In the genomic region with DNA sequence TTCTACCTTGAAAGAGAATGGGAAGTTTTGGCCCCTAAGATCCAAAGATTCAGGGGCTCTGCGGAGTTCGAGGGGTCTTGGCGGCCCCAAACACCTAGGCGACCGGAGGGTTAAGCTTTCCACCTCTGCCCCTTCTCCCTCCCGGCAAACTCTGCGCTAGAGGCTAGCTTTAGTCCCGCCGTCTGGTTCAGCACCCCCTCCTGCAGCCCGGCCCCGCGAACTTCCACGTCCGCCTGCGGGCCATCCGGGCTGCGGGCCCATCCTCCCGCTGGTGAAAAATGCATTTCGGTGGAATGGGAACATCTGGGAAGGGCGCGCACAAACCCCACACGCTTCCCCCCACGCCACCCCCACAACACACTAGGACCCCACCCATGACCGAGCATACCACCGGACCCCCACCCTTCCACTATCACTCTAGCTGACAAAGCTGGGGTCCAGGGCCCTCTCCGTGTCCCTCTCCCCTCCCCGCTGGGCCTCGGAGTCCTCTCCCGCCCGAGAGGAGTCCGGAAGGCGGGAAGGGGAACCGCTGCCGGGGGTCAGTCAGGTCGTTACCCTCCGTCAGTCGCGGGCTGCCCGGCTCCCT, we compare ENCODE assay signal across 8 cellular contexts. TPM values are rescaled to one million over a fixed set of nuclear protein-coding genes. Genes with fewer than 3 reads are reported as not detected.
DNase-seq lines count a peak whose midpoint lies in the region; ATAC-seq and TF ChIP-seq lines count a peak whose summit lies in the region.

No MANE protein-coding gene starts in this region.

- no peaks in the 10 kb centered on the region for H3K79me2 ChIP-seq in mesendoderm (ENCODE audit: control insufficient read depth, insufficient read depth, low read length)

- H3K4me2 ChIP-seq in mesendoderm (ENCODE audit: low read length) = peak overlapping the region; percentile 78

- ATAC-seq in HG02840 (IDR thresholded peaks at IDR 0.05; ENCODE audit: low FRiP score, unreplicated experiment) = no peak

- peak overlapping the region; percentile 81 for H3K4me3 Mint-ChIP-seq in Calu3 (ENCODE audit: low read depth, unreplicated experiment)

- H2AK5ac ChIP-seq in mesendoderm (ENCODE audit: low read length) = no peak overlapping the region

- no peak for TF ChIP-seq CTCF in Calu3 (IDR thresholded peaks at IDR 0.05; ENCODE audit: unreplicated experiment)
- TF ChIP-seq CTCF in brain microvascular endothelial cell (IDR thresholded peaks at IDR 0.05; ENCODE audit: low read depth, low read length, missing control alignments) = no peak

- BruUV-seq in Calu3 (replicated peaks; lab: Mats Ljungman, UMichigan) = no TSS peak

- H3K18ac ChIP-seq in mesendoderm (ENCODE audit: low read length) = peak overlapping the region; percentile 8

- peaks cover 21% of the 10 kb centered on the region for H3K27me3 Mint-ChIP-seq in Calu3 (ENCODE audit: unreplicated experiment)

- in situ Hi-C loops in KBM-7 (cut with MboI; ENCODE audit: low pct_unique_long_range_greater_than_20kb, low sequenced_read_pairs) = no loop called here
- in situ Hi-C loops in brain microvascular endothelial cell (cut with HindIII; ENCODE audit: low pct_ligation_motif_present, low sequenced_read_pairs) = no loop called here

- no CpG with 5 or more reads among the region's 39 CpGs for WGBS in mesendoderm (ENCODE audit: extremely low coverage, insufficient coverage, low lambda C conversion rate)

- H3K4me1 ChIP-seq in mesendoderm (ENCODE audit: control insufficient read depth, low read depth, low read length) = peaks cover 2% of the 10 kb centered on the region

- no peak overlapping the region for H3K27ac ChIP-seq in brain microvascular endothelial cell
- H3K27ac ChIP-seq in mesendoderm (ENCODE audit: low read depth, low read length) = no peak overlapping the region

- no peak overlapping the region for H3K4ac ChIP-seq in mesendoderm (ENCODE audit: low read depth, low read length)

- H3K9ac ChIP-seq in mesendoderm (ENCODE audit: low read length) = peak overlapping the region; percentile 67

- peak overlapping the region; percentile 45 for H3K4me3 ChIP-seq in brain microvascular endothelial cell (ENCODE audit: low read depth, low read length)
- H3K4me3 ChIP-seq in mesendoderm (ENCODE audit: low read length) = peak overlapping the region; percentile 35

- no peak overlapping the region for H4K5ac ChIP-seq in mesendoderm (ENCODE audit: low read length)

- H3K27me3 ChIP-seq in brain microvascular endothelial cell (replicated peaks) (peaks cover 78% of the 10 kb centered on the region), mesendoderm (ENCODE audit: insufficient read depth, low read length, poor library complexity) (peaks cover 37% of the 10 kb centered on the region)

- H3K27ac Mint-ChIP-seq in Calu3 (ENCODE audit: unreplicated experiment) = peak overlapping the region; percentile 65

- no peaks in the 10 kb centered on the region for H3K9me3 Mint-ChIP-seq in Calu3 (ENCODE audit: low read depth, unreplicated experiment)

- H3K56ac ChIP-seq in mesendoderm (ENCODE audit: low read length) = peak overlapping the region; percentile 82

- no peaks in the 10 kb centered on the region for H3K79me1 ChIP-seq in mesendoderm (ENCODE audit: low read length)

- H4K8ac ChIP-seq in mesendoderm (ENCODE audit: low read depth, low read length) = no peak overlapping the region

- peaks cover 52% of the 10 kb centered on the region for H3K36me3 Mint-ChIP-seq in Calu3 (ENCODE audit: insufficient read depth, unreplicated experiment)

- no peak overlapping the region for H2BK15ac ChIP-seq in mesendoderm (replicated peaks; ENCODE audit: low read depth)

- H3K36me3 ChIP-seq in brain microvascular endothelial cell (replicated peaks) = no peaks in the 10 kb centered on the region
- no peaks in the 10 kb centered on the region for H3K36me3 ChIP-seq in mesendoderm (ENCODE audit: control insufficient read depth, insufficient read depth, low read length)

- H3K23ac ChIP-seq in mesendoderm (ENCODE audit: low read length) = no peak overlapping the region

- peaks cover 30% of the 10 kb centered on the region for H3K4me1 Mint-ChIP-seq in Calu3 (ENCODE audit: low read depth, unreplicated experiment)

- intact Hi-C loops in Calu3 (cut with micrococcal nuclease; ENCODE audit: unreplicated experiment) = loop anchor here (5.0 kb wide), 1 partner anchor 327 kb away; no protein-coding TSS in a partner anchor

- no peak overlapping the region for H2BK5ac ChIP-seq in mesendoderm (ENCODE audit: low read length)

- no peak overlapping the region for H2BK120ac ChIP-seq in mesendoderm (ENCODE audit: low read depth, low read length)

- peak; percentile 62 for DNase-seq in Calu3
- peak; percentile 43 for DNase-seq in KBM-7
- DNase-seq in brain microvascular endothelial cell = no peak
- DNase-seq in mesendoderm = peak; percentile 37
- DNase-seq in NCI-H526 treated with DMSO at 0.1 percent for 48 hours (lab: John Stamatoyannopoulos, UW) = no peak
- no peak for DNase-seq in NCI-H2029 treated with DMSO at 0.1 percent for 48 hours (lab: John Stamatoyannopoulos, UW)
- no peak for DNase-seq in NCI-H1436 treated with DMSO at 0.1 percent for 48 hours (lab: John Stamatoyannopoulos, UW)

- CTCF ChIA-PET in Calu3 (lab: Charles Lee) = interaction anchor here (0.6 to 0.9 kb wide), 3 partner anchors 16 to 499 kb away, joined by 3 read pairs; no protein-coding TSS in a partner anchor

RNA-seq across cellular contexts. Expression of a gene that starts 1.0 kb away (rescaled TPM):
- 11.8 and 14.7 TPM in 2 replicates for total RNA-seq in Calu3 (2022)
- polyA plus RNA-seq in mesendoderm (2013, experiment 1 of 2) = 1.1 TPM
- 0.88 TPM for polyA plus RNA-seq in mesendoderm (2013, experiment 2 of 2)

RNA-seq across cellular contexts. Expression of a gene that starts 4.7 kb away (rescaled TPM):
- 81.3 and 82.1 TPM in 2 replicates for total RNA-seq in Calu3 (2022)
- 29.6 TPM for polyA plus RNA-seq in mesendoderm (2013, experiment 1 of 2)
- polyA plus RNA-seq in mesendoderm (2013, experiment 2 of 2) = 28.4 TPM

Comparison
In these comparisons a context has a peak if more than half of its experiments do, and no peak if none do; other contexts are left out.
1. DNase-seq: peak in Calu3 (single experiment), KBM-7 (single experiment) and mesendoderm (single experiment); none in brain microvascular endothelial cell (single experiment), NCI-H526 treated with DMSO at 0.1 percent for 48 hours (single experiment), NCI-H2029 treated with DMSO at 0.1 percent for 48 hours (single experiment) and NCI-H1436 treated with DMSO at 0.1 percent for 48 hours (single experiment).